In genomic region chr22:38504731-38505594, GRCh38 we compare ENCODE assay signal across 2 cellular contexts.
TF ChIP-seq lines count a peak whose summit lies in the region.

No MANE protein-coding gene starts in this region.

TF ChIP-seq in HEK293, 187 proteins besides CTCF, POLR2A, EP300 and RAD21 (continues in another document):
- TF ChIP-seq SP7 (tag by site-specific recombination; IDR thresholded peaks at IDR 0.05) (peak; percentile 49), ZNF2 (tag by site-specific recombination; IDR thresholded peaks at IDR 0.05) (0 out of 2 replicates have a peak, but pooled peaks have one; percentile 67), ZNF843 (tag by site-specific recombination; IDR thresholded peaks at IDR 0.05) (no peak), REST (tag by site-specific recombination; IDR thresholded peaks at IDR 0.05) (no peak), ZNF571 (tag by site-specific recombination; IDR thresholded peaks at IDR 0.05) (no peak), ZNF433 (tag by site-specific recombination; IDR thresholded peaks at IDR 0.05; ENCODE audit: low read depth) (no peak), SETDB1 (IDR thresholded peaks at IDR 0.05; ENCODE audit: insufficient read length, low read length) (no peak), WT1 (tag by site-specific recombination; IDR thresholded peaks at IDR 0.05) (no peak), ZNF140 (tag by site-specific recombination; IDR thresholded peaks at IDR 0.05) (no peak), EGR2 (tag by site-specific recombination; IDR thresholded peaks at IDR 0.05; ENCODE audit: low read depth) (no peak), ZNF501 (tag by site-specific recombination; IDR thresholded peaks at IDR 0.05) (no peak), ZNF658 (tag by site-specific recombination; IDR thresholded peaks at IDR 0.05) (no peak), ZNF26 (tag by site-specific recombination; IDR thresholded peaks at IDR 0.05) (no peak), ZNF521 (tag by site-specific recombination; IDR thresholded peaks at IDR 0.05) (no peak), HOXA7 (CRISPR knock-in tag; IDR thresholded peaks at IDR 0.05; ENCODE audit: borderline replicate concordance) (no peak), BCL11A (tag by site-specific recombination; IDR thresholded peaks at IDR 0.05; ENCODE audit: low read depth) (no peak), ZNF558 (tag by site-specific recombination; IDR thresholded peaks at IDR 0.05) (no peak), ZNF391 (tag by site-specific recombination; IDR thresholded peaks at IDR 0.05; ENCODE audit: borderline replicate concordance, low read depth) (peak; percentile 70; the same call in 1 of the 2 replicates), ZNF624 (tag by site-specific recombination; IDR thresholded peaks at IDR 0.05) (no peak), ZSCAN30 (tag by site-specific recombination; IDR thresholded peaks at IDR 0.05) (no peak), REPIN1 (tag by site-specific recombination; IDR thresholded peaks at IDR 0.05; ENCODE audit: low read depth) (no peak), ZIC2 (tag by site-specific recombination; IDR thresholded peaks at IDR 0.05) (no peak), ZBTB21 (tag by site-specific recombination; IDR thresholded peaks at IDR 0.05) (peak; percentile 72), KLF1 (tag by site-specific recombination; IDR thresholded peaks at IDR 0.05) (0 out of 2 replicates have a peak, but pooled peaks have one; percentile 17), ZNF670 (tag by site-specific recombination; IDR thresholded peaks at IDR 0.05; ENCODE audit: low read depth) (no peak), ZFP41 (tag by site-specific recombination; IDR thresholded peaks at IDR 0.05; ENCODE audit: borderline replicate concordance) (no peak), SCRT2 (tag by site-specific recombination; IDR thresholded peaks at IDR 0.05) (no peak)
- TF ChIP-seq, protein P1, sequence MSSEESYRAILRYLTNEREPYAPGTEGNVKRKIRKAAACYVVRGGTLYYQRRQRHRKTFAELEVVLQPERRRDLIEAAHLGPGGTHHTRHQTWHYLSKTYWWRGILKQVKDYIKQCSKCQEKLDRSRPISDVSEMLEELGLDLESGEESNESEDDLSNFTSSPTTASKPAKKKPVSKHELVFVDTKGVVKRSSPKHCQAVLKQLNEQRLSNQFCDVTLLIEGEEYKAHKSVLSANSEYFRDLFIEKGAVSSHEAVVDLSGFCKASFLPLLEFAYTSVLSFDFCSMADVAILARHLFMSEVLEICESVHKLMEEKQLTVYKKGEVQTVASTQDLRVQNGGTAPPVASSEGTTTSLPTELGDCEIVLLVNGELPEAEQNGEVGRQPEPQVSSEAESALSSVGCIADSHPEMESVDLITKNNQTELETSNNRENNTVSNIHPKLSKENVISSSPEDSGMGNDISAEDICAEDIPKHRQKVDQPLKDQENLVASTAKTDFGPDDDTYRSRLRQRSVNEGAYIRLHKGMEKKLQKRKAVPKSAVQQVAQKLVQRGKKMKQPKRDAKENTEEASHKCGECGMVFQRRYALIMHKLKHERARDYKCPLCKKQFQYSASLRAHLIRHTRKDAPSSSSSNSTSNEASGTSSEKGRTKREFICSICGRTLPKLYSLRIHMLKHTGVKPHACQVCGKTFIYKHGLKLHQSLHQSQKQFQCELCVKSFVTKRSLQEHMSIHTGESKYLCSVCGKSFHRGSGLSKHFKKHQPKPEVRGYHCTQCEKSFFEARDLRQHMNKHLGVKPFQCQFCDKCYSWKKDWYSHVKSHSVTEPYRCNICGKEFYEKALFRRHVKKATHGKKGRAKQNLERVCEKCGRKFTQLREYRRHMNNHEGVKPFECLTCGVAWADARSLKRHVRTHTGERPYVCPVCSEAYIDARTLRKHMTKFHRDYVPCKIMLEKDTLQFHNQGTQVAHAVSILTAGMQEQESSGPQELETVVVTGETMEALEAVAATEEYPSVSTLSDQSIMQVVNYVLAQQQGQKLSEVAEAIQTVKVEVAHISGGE (tag by site-specific recombination; conservative IDR thresholded peaks at IDR 0.05; ENCODE audit: low read depth) = peak; percentile 40; the same call in 1 of the 2 replicates

TF ChIP-seq in GM12878, 131 proteins besides CTCF, POLR2A, EP300 and RAD21 (continues in another document):
- TF ChIP-seq NR2F1 (conservative IDR thresholded peaks at IDR 0.05) (peak; percentile 62; the same call in 1 of the 2 replicates), RUNX3 (IDR thresholded peaks at IDR 0.05; ENCODE audit: low read length) (0 out of 2 replicates have a peak, but pooled peaks have one; percentile 11), LARP7 (IDR thresholded peaks at IDR 0.05) (peak; percentile 63; the same call in 1 of the 2 replicates), MYC (IDR thresholded peaks at IDR 0.05; ENCODE audit: insufficient read depth, insufficient read length, insufficient replicate concordance, low read length, severe bottlenecking) (no peak), TARDBP (IDR thresholded peaks at IDR 0.05; ENCODE audit: borderline replicate concordance) (no peak), BHLHE40 (IDR thresholded peaks at IDR 0.05; ENCODE audit: borderline replicate concordance in 1 of 2, low read depth in 2 of 2, low read length in 1 of 2) (peak; percentile 10 to 69; a peak in 1 of 4 replicates), RELB (IDR thresholded peaks at IDR 0.05; ENCODE audit: low read depth) (peak; percentile 64; the same call in 1 of the 2 replicates), SMAD5 (IDR thresholded peaks at IDR 0.05; ENCODE audit: low read depth) (no peak; the same call in 1 of the 2 replicates), CREM (IDR thresholded peaks at IDR 0.05; ENCODE audit: low read depth) (peak; percentile 71), DPF2 (IDR thresholded peaks at IDR 0.05) (peak; percentile 21; the same call in 1 of the 2 replicates), ELK1 (IDR thresholded peaks at IDR 0.05; ENCODE audit: low read depth, low read length) (no peak), ATF7 (IDR thresholded peaks at IDR 0.05; ENCODE audit: low read depth) (peak; percentile 88), MEF2B (IDR thresholded peaks at IDR 0.05; ENCODE audit: partially characterized antibody, poor library complexity, severe bottlenecking) (peak; percentile 27), CREB1 (IDR thresholded peaks at IDR 0.05; ENCODE audit: low read depth) (peak; percentile 79), SREBF1 (IDR thresholded peaks at IDR 0.05; ENCODE audit: low read length) (0 out of 2 replicates have a peak, but pooled peaks have one; percentile 32), NBN (IDR thresholded peaks at IDR 0.05) (peak; percentile 86), NKRF (conservative IDR thresholded peaks at IDR 0.05) (peak; percentile 63; the same call in 1 of the 2 replicates), IRF4 (IDR thresholded peaks at IDR 0.05; ENCODE audit: low read depth, low read length) (peak; percentile 53; the same call in 1 of the 2 replicates), MTA2 (IDR thresholded peaks at IDR 0.05; ENCODE audit: low read depth) (0 out of 2 replicates have a peak, but pooled peaks have one; percentile 45), IKZF1 (conservative IDR thresholded peaks at IDR 0.05) (peak; percentile 48), TAF1 (IDR thresholded peaks at IDR 0.05; ENCODE audit: borderline replicate concordance, low read depth, low read length) (peak; percentile 73; the same call in 1 of the 2 replicates), POU2F2 (IDR thresholded peaks at IDR 0.05; ENCODE audit: borderline replicate concordance, low read depth, low read length) (0 out of 3 replicates have a peak, but pooled peaks have one; percentile 1), GATAD2B (conservative IDR thresholded peaks at IDR 0.05; ENCODE audit: low read depth) (peak; percentile 29; the same call in 1 of the 2 replicates)
- TF ChIP-seq, protein P2, sequence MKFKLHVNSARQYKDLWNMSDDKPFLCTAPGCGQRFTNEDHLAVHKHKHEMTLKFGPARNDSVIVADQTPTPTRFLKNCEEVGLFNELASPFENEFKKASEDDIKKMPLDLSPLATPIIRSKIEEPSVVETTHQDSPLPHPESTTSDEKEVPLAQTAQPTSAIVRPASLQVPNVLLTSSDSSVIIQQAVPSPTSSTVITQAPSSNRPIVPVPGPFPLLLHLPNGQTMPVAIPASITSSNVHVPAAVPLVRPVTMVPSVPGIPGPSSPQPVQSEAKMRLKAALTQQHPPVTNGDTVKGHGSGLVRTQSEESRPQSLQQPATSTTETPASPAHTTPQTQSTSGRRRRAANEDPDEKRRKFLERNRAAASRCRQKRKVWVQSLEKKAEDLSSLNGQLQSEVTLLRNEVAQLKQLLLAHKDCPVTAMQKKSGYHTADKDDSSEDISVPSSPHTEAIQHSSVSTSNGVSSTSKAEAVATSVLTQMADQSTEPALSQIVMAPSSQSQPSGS (IDR thresholded peaks at IDR 0.05; ENCODE audit: low read length) = no peak
- TF ChIP-seq, protein P3, sequence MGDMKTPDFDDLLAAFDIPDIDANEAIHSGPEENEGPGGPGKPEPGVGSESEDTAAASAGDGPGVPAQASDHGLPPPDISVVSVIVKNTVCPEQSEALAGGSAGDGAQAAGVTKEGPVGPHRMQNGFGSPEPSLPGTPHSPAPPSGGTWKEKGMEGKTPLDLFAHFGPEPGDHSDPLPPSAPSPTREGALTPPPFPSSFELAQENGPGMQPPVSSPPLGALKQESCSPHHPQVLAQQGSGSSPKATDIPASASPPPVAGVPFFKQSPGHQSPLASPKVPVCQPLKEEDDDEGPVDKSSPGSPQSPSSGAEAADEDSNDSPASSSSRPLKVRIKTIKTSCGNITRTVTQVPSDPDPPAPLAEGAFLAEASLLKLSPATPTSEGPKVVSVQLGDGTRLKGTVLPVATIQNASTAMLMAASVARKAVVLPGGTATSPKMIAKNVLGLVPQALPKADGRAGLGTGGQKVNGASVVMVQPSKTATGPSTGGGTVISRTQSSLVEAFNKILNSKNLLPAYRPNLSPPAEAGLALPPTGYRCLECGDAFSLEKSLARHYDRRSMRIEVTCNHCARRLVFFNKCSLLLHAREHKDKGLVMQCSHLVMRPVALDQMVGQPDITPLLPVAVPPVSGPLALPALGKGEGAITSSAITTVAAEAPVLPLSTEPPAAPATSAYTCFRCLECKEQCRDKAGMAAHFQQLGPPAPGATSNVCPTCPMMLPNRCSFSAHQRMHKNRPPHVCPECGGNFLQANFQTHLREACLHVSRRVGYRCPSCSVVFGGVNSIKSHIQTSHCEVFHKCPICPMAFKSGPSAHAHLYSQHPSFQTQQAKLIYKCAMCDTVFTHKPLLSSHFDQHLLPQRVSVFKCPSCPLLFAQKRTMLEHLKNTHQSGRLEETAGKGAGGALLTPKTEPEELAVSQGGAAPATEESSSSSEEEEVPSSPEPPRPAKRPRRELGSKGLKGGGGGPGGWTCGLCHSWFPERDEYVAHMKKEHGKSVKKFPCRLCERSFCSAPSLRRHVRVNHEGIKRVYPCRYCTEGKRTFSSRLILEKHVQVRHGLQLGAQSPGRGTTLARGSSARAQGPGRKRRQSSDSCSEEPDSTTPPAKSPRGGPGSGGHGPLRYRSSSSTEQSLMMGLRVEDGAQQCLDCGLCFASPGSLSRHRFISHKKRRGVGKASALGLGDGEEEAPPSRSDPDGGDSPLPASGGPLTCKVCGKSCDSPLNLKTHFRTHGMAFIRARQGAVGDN (IDR thresholded peaks at IDR 0.05) = peak; percentile 81
- TF ChIP-seq, protein P4, sequence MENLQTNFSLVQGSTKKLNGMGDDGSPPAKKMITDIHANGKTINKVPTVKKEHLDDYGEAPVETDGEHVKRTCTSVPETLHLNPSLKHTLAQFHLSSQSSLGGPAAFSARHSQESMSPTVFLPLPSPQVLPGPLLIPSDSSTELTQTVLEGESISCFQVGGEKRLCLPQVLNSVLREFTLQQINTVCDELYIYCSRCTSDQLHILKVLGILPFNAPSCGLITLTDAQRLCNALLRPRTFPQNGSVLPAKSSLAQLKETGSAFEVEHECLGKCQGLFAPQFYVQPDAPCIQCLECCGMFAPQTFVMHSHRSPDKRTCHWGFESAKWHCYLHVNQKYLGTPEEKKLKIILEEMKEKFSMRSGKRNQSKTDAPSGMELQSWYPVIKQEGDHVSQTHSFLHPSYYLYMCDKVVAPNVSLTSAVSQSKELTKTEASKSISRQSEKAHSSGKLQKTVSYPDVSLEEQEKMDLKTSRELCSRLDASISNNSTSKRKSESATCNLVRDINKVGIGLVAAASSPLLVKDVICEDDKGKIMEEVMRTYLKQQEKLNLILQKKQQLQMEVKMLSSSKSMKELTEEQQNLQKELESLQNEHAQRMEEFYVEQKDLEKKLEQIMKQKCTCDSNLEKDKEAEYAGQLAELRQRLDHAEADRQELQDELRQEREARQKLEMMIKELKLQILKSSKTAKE (IDR thresholded peaks at IDR 0.05; ENCODE audit: low read depth, poor library complexity, severe bottlenecking) = no peak
